ENCODE assay signal across 10 cellular contexts in genomic region chr14:51419685-51420084, GRCh38.
DNase-seq lines count a peak whose midpoint lies in the region; ATAC-seq and TF ChIP-seq lines count a peak whose summit lies in the region.
"Had no signal": no experiment of that assay in that cellular context is flagged by ENCODE, and none has a peak within 500 bp of the region (broad histone marks: within the 10 kb centered on the region; RNA-seq: fewer than 3 reads in every experiment).

No MANE protein-coding gene starts in this region.

- H2BK5ac ChIP-seq in trophoblast cell (ENCODE audit: low read depth, low read length, poor library complexity) = no peak overlapping the region

- no peaks in the 10 kb centered on the region for H3K79me1 ChIP-seq in trophoblast cell (ENCODE audit: low read length)

- no CpG with 5 or more reads among the region's 7 CpGs for WGBS in trophoblast cell (ENCODE audit: extremely low coverage, insufficient coverage, insufficient read length)

- H3K27ac Mint-ChIP-seq in activated T-helper 1 cell treated with anti-CD3 and anti-CD28 coated beads, Interleukin-12 subunit alpha, Interleukin-12 subunit beta, Interleukin-2, Interleukin-4 antibody, amounts not matched to agents 30 ng/mL and 10 ng/mL and 1 ng/mL, durations not matched to agents 14 hours and 24 hours and 36 hours = peak overlapping the region; percentile 8
- H3K27ac Mint-ChIP-seq: brain had no signal

- H3K4me2 ChIP-seq in trophoblast cell (ENCODE audit: low read length) = no peak overlapping the region

- no peaks in the 10 kb centered on the region for H3K4me1 Mint-ChIP-seq in activated T-helper 1 cell treated with anti-CD3 and anti-CD28 coated beads, Interleukin-12 subunit alpha, Interleukin-12 subunit beta, Interleukin-2, Interleukin-4 antibody, amounts not matched to agents 30 ng/mL and 10 ng/mL and 1 ng/mL, durations not matched to agents 14 hours and 24 hours and 36 hours (ENCODE audit: low read depth)
- H3K4me1 Mint-ChIP-seq: brain had no signal

- H3K36me3 ChIP-seq in trophoblast cell (ENCODE audit: control insufficient read depth in 1 of 2, insufficient read depth in 2 of 2, low read length in 2 of 2) = peaks cover 2 to 3% of the 10 kb centered on the region in 2 experiments
- H3K36me3 ChIP-seq: upper lobe of right lung had no signal

- H3K14ac ChIP-seq in trophoblast cell (ENCODE audit: low read length) = no peak overlapping the region

- no peak overlapping the region for H3K9ac ChIP-seq in trophoblast cell (ENCODE audit: low read length)

- H3K27me3 Mint-ChIP-seq in activated T-helper 1 cell treated with anti-CD3 and anti-CD28 coated beads, Interleukin-12 subunit alpha, Interleukin-12 subunit beta, Interleukin-2, Interleukin-4 antibody, amounts not matched to agents 30 ng/mL and 10 ng/mL and 1 ng/mL, durations not matched to agents 14 hours and 24 hours and 36 hours (ENCODE audit: insufficient read depth) = peaks cover 4% of the 10 kb centered on the region
- H3K27me3 Mint-ChIP-seq: brain had no signal

- H3K4ac ChIP-seq in trophoblast cell (ENCODE audit: low read depth, low read length) = no peak overlapping the region

- H3K27me3 ChIP-seq in HL-60 (ENCODE audit: insufficient read depth, poor library complexity, severe bottlenecking) = no peaks in the 10 kb centered on the region
- no peaks in the 10 kb centered on the region for H3K27me3 ChIP-seq in trophoblast cell (ENCODE audit: insufficient read depth, low read length)
- no peaks in the 10 kb centered on the region for H3K27me3 ChIP-seq in dorsolateral prefrontal cortex
- H3K27me3 ChIP-seq: upper lobe of right lung had no signal

- no peak overlapping the region for H3K18ac ChIP-seq in trophoblast cell (ENCODE audit: low read length)

- no peaks in the 10 kb centered on the region for H3K36me3 Mint-ChIP-seq in activated T-helper 1 cell treated with anti-CD3 and anti-CD28 coated beads, Interleukin-12 subunit alpha, Interleukin-12 subunit beta, Interleukin-2, Interleukin-4 antibody, amounts not matched to agents 30 ng/mL and 10 ng/mL and 1 ng/mL, durations not matched to agents 14 hours and 24 hours and 36 hours (ENCODE audit: low read depth)
- H3K36me3 Mint-ChIP-seq: brain had no signal

- H3K4me3 Mint-ChIP-seq in activated T-helper 1 cell treated with anti-CD3 and anti-CD28 coated beads, Interleukin-12 subunit alpha, Interleukin-12 subunit beta, Interleukin-2, Interleukin-4 antibody, amounts not matched to agents 30 ng/mL and 10 ng/mL and 1 ng/mL, durations not matched to agents 14 hours and 24 hours and 36 hours = no peak overlapping the region
- H3K4me3 Mint-ChIP-seq: brain had no signal

- no peaks in the 10 kb centered on the region for H3K79me2 ChIP-seq in trophoblast cell (ENCODE audit: control insufficient read depth, insufficient read depth, low read length, poor library complexity)

- no peak overlapping the region for H2AK5ac ChIP-seq in trophoblast cell (ENCODE audit: low read length)

- intact Hi-C loops in activated T-helper 1 cell treated with anti-CD3 and anti-CD28 coated beads, Interleukin-12 subunit alpha, Interleukin-12 subunit beta, Interleukin-2, Interleukin-4 antibody, amounts not matched to agents 30 ng/mL and 10 ng/mL and 1 ng/mL, durations not matched to agents 14 hours and 24 hours and 36 hours (cut with micrococcal nuclease) = no loop called here
- intact Hi-C loops in dorsolateral prefrontal cortex (cut with DNase I) = no loop called here

- H3K4me3 ChIP-seq in HL-60 (replicated peaks; ENCODE audit: insufficient read depth, low read length) (no peak overlapping the region), trophoblast cell (ENCODE audit: low read depth, low read length) (no peak overlapping the region), dorsolateral prefrontal cortex (no peak overlapping the region)
- H3K4me3 ChIP-seq: upper lobe of right lung had no signal

- no peak overlapping the region for H4K91ac ChIP-seq in trophoblast cell (ENCODE audit: low read depth, low read length)

- H4K8ac ChIP-seq in trophoblast cell (ENCODE audit: low read depth, low read length) = no peak overlapping the region

- H2AFZ ChIP-seq in trophoblast cell (ENCODE audit: insufficient read depth, low read length, poor library complexity) = no peak overlapping the region

- H3K23ac ChIP-seq in trophoblast cell (ENCODE audit: low read length) = peak overlapping the region; percentile 70

- H4K12ac ChIP-seq in trophoblast cell (ENCODE audit: low read depth, low read length) = no peak overlapping the region

- no peak overlapping the region for H2BK120ac ChIP-seq in trophoblast cell (ENCODE audit: insufficient read depth, low read length, poor library complexity)

- H3K9me3 Mint-ChIP-seq in activated T-helper 1 cell treated with anti-CD3 and anti-CD28 coated beads, Interleukin-12 subunit alpha, Interleukin-12 subunit beta, Interleukin-2, Interleukin-4 antibody, amounts not matched to agents 30 ng/mL and 10 ng/mL and 1 ng/mL, durations not matched to agents 14 hours and 24 hours and 36 hours = peaks cover 24% of the 10 kb centered on the region

- no peak for TF ChIP-seq CTCF in HL-60 (IDR thresholded peaks at IDR 0.05; ENCODE audit: insufficient read depth, low read length)
- no peak for TF ChIP-seq CTCF in dorsolateral prefrontal cortex (IDR thresholded peaks at IDR 0.05 in 54 of 56, conservative IDR thresholded peaks at IDR 0.05 in 2 of 56; ENCODE audit: low read depth in 1 of 56, partially characterized antibody in 56 of 56)

- H3K9me3 ChIP-seq in trophoblast cell (ENCODE audit: insufficient read depth, low read depth, low read length) = peaks cover 10% of the 10 kb centered on the region
- H3K9me3 ChIP-seq: upper lobe of right lung had no signal

- peak; percentile 2 to 16 for DNase-seq in HL-60 (ENCODE audit: low read depth in 1 of 2, low spot score in 1 of 2)
- peak; percentile 10 for DNase-seq in RPMI8226
- DNase-seq in activated T-helper 1 cell treated with anti-CD3 and anti-CD28 coated beads, Interleukin-12 subunit alpha, Interleukin-12 subunit beta, Interleukin-2, Interleukin-4 antibody, amounts not matched to agents 30 ng/mL and 10 ng/mL and 1 ng/mL, durations not matched to agents 14 hours and 24 hours and 36 hours (ENCODE audit: low spot score) = no peak
- DNase-seq in trophoblast cell = no peak
- DNase-seq in dorsolateral prefrontal cortex = no peak
- no peak for DNase-seq in Ammon's horn (ENCODE audit: low spot score)
- DNase-seq: NCI-H526 treated with DMSO at 0.1 percent for 48 hours, upper lobe of right lung had no signal

- H3K4me1 ChIP-seq in trophoblast cell (ENCODE audit: control insufficient read depth in 1 of 2, insufficient read depth in 2 of 2, low read length in 2 of 2) = no peaks in the 10 kb centered on the region
- H3K4me1 ChIP-seq: upper lobe of right lung had no signal

- no peak overlapping the region for H2BK12ac ChIP-seq in trophoblast cell (ENCODE audit: low read length)

- no peak overlapping the region for H3K27ac ChIP-seq in HL-60 (replicated peaks)
- H3K27ac ChIP-seq in trophoblast cell (ENCODE audit: low read depth, low read length) = no peak overlapping the region
- H3K27ac ChIP-seq in dorsolateral prefrontal cortex = no peak overlapping the region
- H3K27ac ChIP-seq: upper lobe of right lung had no signal

- ATAC-seq in HG03439 (IDR thresholded peaks at IDR 0.05; ENCODE audit: unreplicated experiment) = no peak
- ATAC-seq: upper lobe of right lung had no signal

Comparison
In these comparisons a context has a peak if more than half of its experiments do, and no peak if none do; other contexts are left out.
1. DNase-seq: peak in HL-60 (2 of 2) and RPMI8226 (single experiment); none in activated T-helper 1 cell treated with anti-CD3 and anti-CD28 coated beads, Interleukin-12 subunit alpha, Interleukin-12 subunit beta, Interleukin-2, Interleukin-4 antibody, amounts not matched to agents 30 ng/mL and 10 ng/mL and 1 ng/mL, durations not matched to agents 14 hours and 24 hours and 36 hours (single experiment), trophoblast cell (0 of 2), dorsolateral prefrontal cortex (0 of 10) and Ammon's horn (single experiment).